Comparison of ENCODE assay signal across 11 cellular contexts in genomic region chr20:401682-402495, GRCh38. TPM values are rescaled to one million over a fixed set of nuclear protein-coding genes. Genes with fewer than 3 reads are reported as not detected.
DNase-seq lines count a peak whose midpoint lies in the region; ATAC-seq and TF ChIP-seq lines count a peak whose summit lies in the region.
"Had no signal": no experiment of that assay in that cellular context is flagged by ENCODE, and none has a peak within 500 bp of the region (broad histone marks: within the 10 kb centered on the region; RNA-seq: fewer than 3 reads in every experiment).

No MANE protein-coding gene starts in this region.

- H3K4me1 ChIP-seq in thymus (ENCODE audit: control insufficient read depth, insufficient read depth, low read length) (peaks cover 27% of the 10 kb centered on the region), HAP-1 (peaks cover 10% of the 10 kb centered on the region)

- no peak for ATAC-seq in Right ventricle myocardium superior (ENCODE audit: poor library complexity)

- H3K27ac Mint-ChIP-seq in activated naive CD4-positive, alpha-beta T cell treated with anti-CD3 and anti-CD28 coated beads, Interleukin-2, amount 10 ng/mL, durations not matched to agents 7 days and 5 days = peak overlapping the region; percentile 33

- peaks cover 4% of the 10 kb centered on the region for H3K9me3 Mint-ChIP-seq in activated naive CD4-positive, alpha-beta T cell treated with anti-CD3 and anti-CD28 coated beads, Interleukin-2, amount 10 ng/mL, durations not matched to agents 7 days and 5 days

- CTCF ChIA-PET in activated naive CD4-positive, alpha-beta T cell treated with anti-CD3 and anti-CD28 coated beads, Interleukin-2, amount 10 ng/mL, durations not matched to agents 7 days and 5 days (lab: Charles Lee) = no interaction called here

- WGBS in thymus = 69% methylated on average over 9 of the region's 9 CpGs

- no peak for DNase-seq in activated naive CD4-positive, alpha-beta T cell treated with anti-CD3 and anti-CD28 coated beads, Interleukin-2, amount 10 ng/mL, durations not matched to agents 7 days and 5 days
- no peak for DNase-seq in activated naive CD4-positive, alpha-beta T cell (lab: John Stamatoyannopoulos, UW)
- DNase-seq in NCI-H526 (lab: John Stamatoyannopoulos, UW) (peak; percentile 71 to 74), choroid plexus epithelial cell (ENCODE audit: low read depth) (peak; percentile 74), HAP-1 (ENCODE audit: low spot score in 2 of 2) (no peak), cardiac septum (ENCODE audit: low spot score) (no peak), Right ventricle myocardium superior (no peak)
- DNase-seq: brain microvascular endothelial cell, DMS 273 treated with DMSO at 0.1 percent for 48 hours, NCI-H1417 had no signal

- H3K4me3 Mint-ChIP-seq in activated naive CD4-positive, alpha-beta T cell treated with anti-CD3 and anti-CD28 coated beads, Interleukin-2, amount 10 ng/mL, durations not matched to agents 7 days and 5 days = no peak overlapping the region

- intact Hi-C loops in cardiac septum (cut with DNase I) (no loop called here), Right ventricle myocardium superior (cut with DNase I) (no loop called here)

- H3K4me3 ChIP-seq in choroid plexus epithelial cell (ENCODE audit: low read depth, low read length) (no peak overlapping the region), thymus (ENCODE audit: low read length) (no peak overlapping the region), HAP-1 (no peak overlapping the region)

- H3K9me3 ChIP-seq in thymus (ENCODE audit: control insufficient read depth) = no peaks in the 10 kb centered on the region
- H3K9me3 ChIP-seq in HAP-1 = no peaks in the 10 kb centered on the region

- peak overlapping the region; percentile 10 for H3K27ac ChIP-seq in thymus (ENCODE audit: low read depth)
- H3K27ac ChIP-seq: brain microvascular endothelial cell had no signal

- peaks cover 7% of the 10 kb centered on the region for H3K36me3 ChIP-seq in thymus (ENCODE audit: control insufficient read depth, insufficient read depth)
- peaks cover 11% of the 10 kb centered on the region for H3K36me3 ChIP-seq in HAP-1 (replicated peaks)

- H3K36me3 Mint-ChIP-seq in activated naive CD4-positive, alpha-beta T cell treated with anti-CD3 and anti-CD28 coated beads, Interleukin-2, amount 10 ng/mL, durations not matched to agents 7 days and 5 days = peaks cover 17% of the 10 kb centered on the region

- H3K4me1 Mint-ChIP-seq in activated naive CD4-positive, alpha-beta T cell treated with anti-CD3 and anti-CD28 coated beads, Interleukin-2, amount 10 ng/mL, durations not matched to agents 7 days and 5 days = peaks cover 37% of the 10 kb centered on the region

- no peak for TF ChIP-seq CTCF in choroid plexus epithelial cell (conservative IDR thresholded peaks at IDR 0.05; ENCODE audit: low read depth, low read length)

- in situ Hi-C loops in HAP-1 (cut with MboI; ENCODE audit: low sequenced_read_pairs) = no loop called here

- no peaks in the 10 kb centered on the region for H3K27me3 Mint-ChIP-seq in activated naive CD4-positive, alpha-beta T cell treated with anti-CD3 and anti-CD28 coated beads, Interleukin-2, amount 10 ng/mL, durations not matched to agents 7 days and 5 days

- H3K27me3 ChIP-seq in thymus (ENCODE audit: control insufficient read depth, insufficient read depth) (no peaks in the 10 kb centered on the region), HAP-1 (ENCODE audit: low read depth) (no peaks in the 10 kb centered on the region)
- H3K27me3 ChIP-seq: brain microvascular endothelial cell had no signal

RNA-seq across cellular contexts. Expression of gene RBCK1, which starts 6.2 kb away (rescaled TPM):
- polyA plus RNA-seq in thymus = 140 TPM
- total RNA-seq in cardiac septum (44.3 TPM), Right ventricle myocardium superior (44.2 TPM)

RNA-seq across cellular contexts. Expression of gene TRIB3, which starts 21.3 kb away (rescaled TPM):
- 10.1 TPM for polyA plus RNA-seq in thymus
- total RNA-seq in cardiac septum (1.3 TPM), Right ventricle myocardium superior (0.67 TPM)

RNA-seq across cellular contexts. Expression of gene NRSN2, which starts 55.0 kb away (rescaled TPM):
- 16.7 TPM for polyA plus RNA-seq in thymus
- 23.9 TPM for total RNA-seq in cardiac septum
- 14.5 TPM for total RNA-seq in Right ventricle myocardium superior

Comparison
In these comparisons a context has a peak if more than half of its experiments do, and no peak if none do; other contexts are left out.
1. DNase-seq: peak in NCI-H526 (2 of 2) and choroid plexus epithelial cell (single experiment); none in activated naive CD4-positive, alpha-beta T cell treated with anti-CD3 and anti-CD28 coated beads, Interleukin-2, amount 10 ng/mL, durations not matched to agents 7 days and 5 days (single experiment), activated naive CD4-positive, alpha-beta T cell (0 of 4), HAP-1 (0 of 2), cardiac septum (single experiment) and Right ventricle myocardium superior (single experiment).